ENCODE assay signal across 24 cellular contexts in genomic region chr18:49224130-49224529, GRCh38.
"Had no signal": no experiment of that assay in that cellular context is flagged by ENCODE, and none has a peak within 500 bp of the region (broad histone marks: within the 10 kb centered on the region; RNA-seq: fewer than 3 reads in every experiment).

No MANE protein-coding gene starts in this region.

- DNase-seq: activated CD4-positive, alpha-beta T cell treated with anti-CD3 and anti-CD28 coated beads for 4 hours; activated CD4-positive, alpha-beta T cell treated with anti-CD3 and anti-CD28 coated beads, Interleukin-2, amount 50 U/mL, for 4 hours; activated CD4-positive, CD25-positive, alpha-beta regulatory T cell; activated naive CD4-positive, alpha-beta T cell; activated T-cell treated with anti-CD3 and anti-CD28 coated beads for 4 hours; activated T-cell treated with anti-CD3 and anti-CD28 coated beads, Interleukin-2, amount 50 U/mL, for 72 hours; colonic mucosa; dorsolateral prefrontal cortex; effector memory CD4-positive, alpha-beta T cell; head of caudate nucleus; hippocampal formation; kidney; left colon; midbrain; naive thymus-derived CD4-positive, alpha-beta T cell; posterior cingulate gyrus; right cardiac atrium; spleen; stimulated activated naive CD8-positive, alpha-beta T cell treated with anti-CD3 and anti-CD28 coated beads, Interleukin-15, Interleukin-2, amounts not matched to agents 100 U/mL and 50 U/mL, for 24 hours had no signal

- H3K27ac ChIP-seq: colonic mucosa, dorsolateral prefrontal cortex, spleen, thoracic aorta, vagina had no signal

- FAIRE-seq: kidney had no signal

- H3K36me3 ChIP-seq: colonic mucosa, thoracic aorta, vagina had no signal

- H3K4me3 Mint-ChIP-seq: activated T-cell treated with anti-CD3 and anti-CD28 coated beads, Interleukin-2, amount 50 U/mL, for 72 hours; naive thymus-derived CD4-positive, alpha-beta T cell; T-helper 2 cell treated with Interferon-gamma antibody and Interleukin-4, amounts not matched to agents 5 μg/mL and 100 μg/mL, for 36 hours; type B pancreatic cell had no signal

- H3K4me1 ChIP-seq: colonic mucosa had no signal

- H3K9me3 ChIP-seq: colonic mucosa, spleen, thoracic aorta, vagina had no signal

- H3K27me3 ChIP-seq: colonic mucosa, dorsolateral prefrontal cortex, spleen, vagina had no signal

- H3K4me3 ChIP-seq: colonic mucosa, dorsolateral prefrontal cortex, spleen, thoracic aorta, vagina had no signal

- H3K9me3 Mint-ChIP-seq: T-helper 2 cell treated with Interferon-gamma antibody and Interleukin-4, amounts not matched to agents 5 μg/mL and 100 μg/mL, for 36 hours; type B pancreatic cell had no signal

- H3K27me3 Mint-ChIP-seq: naive thymus-derived CD4-positive, alpha-beta T cell; type B pancreatic cell had no signal

- H3K27ac Mint-ChIP-seq: activated naive CD4-positive, alpha-beta T cell treated with anti-CD3 and anti-CD28 coated beads, Interleukin-2, amount 50 U/mL, for 72 hours; activated T-cell treated with anti-CD3 and anti-CD28 coated beads, Interleukin-2, amount 50 U/mL, for 72 hours; naive thymus-derived CD4-positive, alpha-beta T cell; T-helper 2 cell treated with Interferon-gamma antibody and Interleukin-4, amounts not matched to agents 5 μg/mL and 100 μg/mL, for 36 hours; type B pancreatic cell had no signal

- ATAC-seq: activated T-cell treated with anti-CD3 and anti-CD28 coated beads, Interleukin-2, amount 50 U/mL, for 72 hours; left colon; naive thymus-derived CD4-positive, alpha-beta T cell; right cardiac atrium; stimulated activated naive CD8-positive, alpha-beta T cell treated with anti-CD3 and anti-CD28 coated beads, Interleukin-15, Interleukin-2, amounts not matched to agents 100 U/mL and 50 U/mL, for 24 hours had no signal
